20 cellular contexts compared by ENCODE assay signal in the genomic region with DNA sequence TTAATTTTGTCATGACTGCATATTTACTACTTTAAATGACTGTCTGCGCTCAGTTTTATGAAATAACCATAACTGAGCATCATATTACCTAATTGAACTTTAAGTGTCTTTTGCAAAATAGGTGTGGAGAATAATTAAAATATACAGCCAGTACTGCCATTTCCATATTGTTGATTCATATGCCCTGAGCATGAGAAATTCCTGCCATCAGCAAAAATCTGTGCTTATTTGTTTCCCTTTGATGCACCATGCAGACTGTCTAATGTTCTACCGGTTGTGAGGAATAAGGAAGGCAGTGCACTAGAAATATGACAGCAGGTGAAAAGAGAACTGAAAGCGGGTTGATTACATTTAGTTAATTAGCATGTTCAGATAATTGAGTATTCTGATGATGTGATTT.
"Had no signal": no experiment of that assay in that cellular context is flagged by ENCODE, and none has a peak within 500 bp of the region (broad histone marks: within the 10 kb centered on the region; RNA-seq: fewer than 3 reads in every experiment).

No MANE protein-coding gene starts in this region.

- H3K27ac ChIP-seq: colonic mucosa, esophagus muscularis mucosa, neutrophil, ovary, prostate gland, spleen, upper lobe of left lung had no signal

- ATAC-seq: activated T-helper 17 cell treated with anti-CD3 and anti-CD28 coated beads, Interleukin-2, amount 50 U/mL, for 72 hours; left ventricle myocardium superior; natural killer cell treated with Interleukin-12 subunit alpha and Interleukin-12 subunit beta and Interleukin-15 and Interleukin-18, amount 100 ng/mL, for 72 hours; WTC11 had no signal

- H3K27me3 ChIP-seq: ovary had no signal

- H3K4me3 ChIP-seq: colonic mucosa, esophagus muscularis mucosa, ovary, prostate gland, spleen, upper lobe of left lung had no signal

- H3K36me3 ChIP-seq: colonic mucosa, esophagus muscularis mucosa, neutrophil, ovary, prostate gland, spleen, thoracic aorta, upper lobe of left lung had no signal

- DNase-seq: activated CD8-positive, alpha-beta memory T cell treated with anti-CD3 and anti-CD28 coated beads for 24 hours; activated CD8-positive, alpha-beta memory T cell treated with anti-CD3 and anti-CD28 coated beads, Interleukin-2, amount 50 U/mL, for 4 hours; activated naive CD4-positive, alpha-beta T cell; activated T-cell treated with anti-CD3 and anti-CD28 coated beads, Interleukin-2, amount 50 U/mL, for 24 hours; amniotic stem cell; colonic mucosa; left ventricle myocardium superior; ovary; spleen; stimulated activated CD4-positive, alpha-beta T cell treated with anti-CD3 and anti-CD28 coated beads, Interleukin-4, amount 100 ng/mL, for 1 hour; stimulated activated naive CD4-positive, alpha-beta T cell; T1000; upper lobe of left lung had no signal

- H3K9me3 ChIP-seq: colonic mucosa, esophagus muscularis mucosa, neutrophil, ovary, prostate gland, spleen, thoracic aorta, upper lobe of left lung had no signal

- H3K4me1 ChIP-seq: colonic mucosa, prostate gland had no signal
